Comparison of ENCODE assay signal across 1 cellular context in genomic region chr1:30778979-30779293, GRCh38.
A peak's percentile ranks its signal among the peaks of the same experiment; 100 is the strongest.
TF ChIP-seq lines count a peak whose summit lies in the region.

No MANE protein-coding gene starts in this region.

TF ChIP-seq in K562, 482 proteins besides CTCF, POLR2A, EP300 and RAD21 (continued from another document):
- TF ChIP-seq MTF1 (CRISPR knock-in tag; IDR thresholded peaks at IDR 0.05; ENCODE audit: borderline replicate concordance) = no peak
- no peak for TF ChIP-seq ZNF449 (CRISPR knock-in tag; IDR thresholded peaks at IDR 0.05)
- no peak for TF ChIP-seq SAFB (IDR thresholded peaks at IDR 0.05; ENCODE audit: borderline replicate concordance, low read depth, low read length)
- no peak for TF ChIP-seq ZNF280A (IDR thresholded peaks at IDR 0.05; ENCODE audit: low read depth, partially characterized antibody)
- no peak for TF ChIP-seq BRD9 (IDR thresholded peaks at IDR 0.05; ENCODE audit: low read depth, partially characterized antibody)
- peak; percentile 68; the same call in 1 of the 2 replicates for TF ChIP-seq ZNF3 (CRISPR knock-in tag; IDR thresholded peaks at IDR 0.05)
- TF ChIP-seq ASH1L (IDR thresholded peaks at IDR 0.05; ENCODE audit: borderline replicate concordance, low read depth, partially characterized antibody) = no peak
- TF ChIP-seq CBFB (CRISPR knock-in tag; IDR thresholded peaks at IDR 0.05) = no peak
- TF ChIP-seq ZNF253 (CRISPR knock-in tag; conservative IDR thresholded peaks at IDR 0.05) = peak; percentile 85
- TF ChIP-seq ZNF766 (CRISPR knock-in tag; conservative IDR thresholded peaks at IDR 0.05) = no peak
